In the genomic region with DNA sequence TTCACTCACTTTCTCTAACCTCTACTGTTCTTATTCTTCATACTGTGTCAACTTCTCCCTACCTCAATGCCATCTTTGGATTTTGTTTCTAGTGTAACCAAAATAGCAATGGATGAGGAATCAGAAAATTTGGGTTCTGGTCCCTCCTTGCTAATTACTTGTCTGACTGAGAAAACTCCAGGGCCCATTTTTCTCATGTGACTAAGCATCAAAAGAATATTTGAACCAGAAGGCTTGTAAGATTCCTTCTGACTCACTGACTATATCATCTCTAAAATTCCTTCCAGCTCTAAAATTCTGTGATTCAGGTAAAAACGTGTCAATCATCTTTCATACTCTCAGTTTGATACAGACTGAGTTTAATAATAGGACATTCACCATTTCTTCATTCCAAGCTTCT, we compare ENCODE assay signal across 1 cellular context.
TF ChIP-seq lines count a peak whose summit lies in the region.

No MANE protein-coding gene starts in this region.

TF ChIP-seq in SK-N-SH, 30 proteins besides CTCF, POLR2A, EP300 and RAD21 (continued from another document):
- TF ChIP-seq MAX (IDR thresholded peaks at IDR 0.05; ENCODE audit: low read depth): no peak
- TF ChIP-seq MEF2A (IDR thresholded peaks at IDR 0.05; ENCODE audit: borderline replicate concordance, low read depth): no peak
- peak; percentile 84 for TF ChIP-seq FOSL2 (IDR thresholded peaks at IDR 0.05; ENCODE audit: borderline replicate concordance, low read depth)
- no peak for TF ChIP-seq POLR2AphosphoS5 (IDR thresholded peaks at IDR 0.05; ENCODE audit: low read depth, low read length)
- TF ChIP-seq, protein P1, sequence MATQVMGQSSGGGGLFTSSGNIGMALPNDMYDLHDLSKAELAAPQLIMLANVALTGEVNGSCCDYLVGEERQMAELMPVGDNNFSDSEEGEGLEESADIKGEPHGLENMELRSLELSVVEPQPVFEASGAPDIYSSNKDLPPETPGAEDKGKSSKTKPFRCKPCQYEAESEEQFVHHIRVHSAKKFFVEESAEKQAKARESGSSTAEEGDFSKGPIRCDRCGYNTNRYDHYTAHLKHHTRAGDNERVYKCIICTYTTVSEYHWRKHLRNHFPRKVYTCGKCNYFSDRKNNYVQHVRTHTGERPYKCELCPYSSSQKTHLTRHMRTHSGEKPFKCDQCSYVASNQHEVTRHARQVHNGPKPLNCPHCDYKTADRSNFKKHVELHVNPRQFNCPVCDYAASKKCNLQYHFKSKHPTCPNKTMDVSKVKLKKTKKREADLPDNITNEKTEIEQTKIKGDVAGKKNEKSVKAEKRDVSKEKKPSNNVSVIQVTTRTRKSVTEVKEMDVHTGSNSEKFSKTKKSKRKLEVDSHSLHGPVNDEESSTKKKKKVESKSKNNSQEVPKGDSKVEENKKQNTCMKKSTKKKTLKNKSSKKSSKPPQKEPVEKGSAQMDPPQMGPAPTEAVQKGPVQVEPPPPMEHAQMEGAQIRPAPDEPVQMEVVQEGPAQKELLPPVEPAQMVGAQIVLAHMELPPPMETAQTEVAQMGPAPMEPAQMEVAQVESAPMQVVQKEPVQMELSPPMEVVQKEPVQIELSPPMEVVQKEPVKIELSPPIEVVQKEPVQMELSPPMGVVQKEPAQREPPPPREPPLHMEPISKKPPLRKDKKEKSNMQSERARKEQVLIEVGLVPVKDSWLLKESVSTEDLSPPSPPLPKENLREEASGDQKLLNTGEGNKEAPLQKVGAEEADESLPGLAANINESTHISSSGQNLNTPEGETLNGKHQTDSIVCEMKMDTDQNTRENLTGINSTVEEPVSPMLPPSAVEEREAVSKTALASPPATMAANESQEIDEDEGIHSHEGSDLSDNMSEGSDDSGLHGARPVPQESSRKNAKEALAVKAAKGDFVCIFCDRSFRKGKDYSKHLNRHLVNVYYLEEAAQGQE (IDR thresholded peaks at IDR 0.05; ENCODE audit: low read depth, low read length): no peak
- TF ChIP-seq NRF1 (IDR thresholded peaks at IDR 0.05; ENCODE audit: low read depth, low read length): no peak
- TF ChIP-seq USF1 (IDR thresholded peaks at IDR 0.05; ENCODE audit: borderline replicate concordance, low read depth): no peak
- no peak; the same call in 1 of the 2 replicates for TF ChIP-seq NFIC (IDR thresholded peaks at IDR 0.05; ENCODE audit: borderline replicate concordance)
- TF ChIP-seq ELF1 (IDR thresholded peaks at IDR 0.05): no peak
- no peak for TF ChIP-seq ZBTB33 (IDR thresholded peaks at IDR 0.05; ENCODE audit: borderline replicate concordance, low read depth)
- no peak for TF ChIP-seq FOXJ3 (CRISPR knock-in tag; IDR thresholded peaks at IDR 0.05)
- TF ChIP-seq TEAD4 (IDR thresholded peaks at IDR 0.05; ENCODE audit: borderline replicate concordance, insufficient read depth): peak; percentile 67; the same call in 1 of the 2 replicates
- no peak for TF ChIP-seq TAF1 (IDR thresholded peaks at IDR 0.05; ENCODE audit: borderline replicate concordance, low read depth, low read length)
- TF ChIP-seq GATA2 (CRISPR knock-in tag; IDR thresholded peaks at IDR 0.05): no peak
- TF ChIP-seq RXRA (IDR thresholded peaks at IDR 0.05; ENCODE audit: borderline replicate concordance, low read depth): 0 out of 2 replicates have a peak, but pooled peaks have one; percentile 15
- no peak for TF ChIP-seq RFX5 (IDR thresholded peaks at IDR 0.05; ENCODE audit: low read length)
- TF ChIP-seq GABPA (IDR thresholded peaks at IDR 0.05; ENCODE audit: low read depth): 0 out of 2 replicates have a peak, but pooled peaks have one; percentile 9
- TF ChIP-seq MXI1 (IDR thresholded peaks at IDR 0.05; ENCODE audit: low read depth, low read length): no peak
- no peak for TF ChIP-seq USF2 (IDR thresholded peaks at IDR 0.05; ENCODE audit: borderline replicate concordance, low read depth, low read length)
- no peak for TF ChIP-seq FOXM1 (IDR thresholded peaks at IDR 0.05; ENCODE audit: low read depth)
- TF ChIP-seq RCOR1 (IDR thresholded peaks at IDR 0.05; ENCODE audit: low read length): no peak
- TF ChIP-seq EZH2phosphoT487 (IDR thresholded peaks at IDR 0.05; ENCODE audit: borderline replicate concordance, low read depth): no peak
- peak; percentile 62 for TF ChIP-seq JUND (IDR thresholded peaks at IDR 0.05)
- TF ChIP-seq CHD2 (IDR thresholded peaks at IDR 0.05; ENCODE audit: low read length, partially characterized antibody): no peak
- TF ChIP-seq YY1 (IDR thresholded peaks at IDR 0.05; ENCODE audit: low read depth): no peak
- no peak for TF ChIP-seq SMC3 (IDR thresholded peaks at IDR 0.05; ENCODE audit: low read depth, low read length)
TF ChIP-seq in SK-N-SH: peak in this region for 7.
